Comparison of ENCODE assay signal across 2 cellular contexts in genomic region chr13:66154354-66154753, GRCh38.
TF ChIP-seq lines count a peak whose summit lies in the region.

No MANE protein-coding gene starts in this region.

TF ChIP-seq in SK-N-SH, 30 proteins besides CTCF, POLR2A, EP300 and RAD21 (continued from another document):
- TF ChIP-seq TEAD4 (IDR thresholded peaks at IDR 0.05; ENCODE audit: borderline replicate concordance, insufficient read depth) (no peak), MEF2A (IDR thresholded peaks at IDR 0.05; ENCODE audit: borderline replicate concordance, low read depth) (no peak), TAF1 (IDR thresholded peaks at IDR 0.05; ENCODE audit: borderline replicate concordance, low read depth, low read length) (no peak)
- TF ChIP-seq, protein P1, sequence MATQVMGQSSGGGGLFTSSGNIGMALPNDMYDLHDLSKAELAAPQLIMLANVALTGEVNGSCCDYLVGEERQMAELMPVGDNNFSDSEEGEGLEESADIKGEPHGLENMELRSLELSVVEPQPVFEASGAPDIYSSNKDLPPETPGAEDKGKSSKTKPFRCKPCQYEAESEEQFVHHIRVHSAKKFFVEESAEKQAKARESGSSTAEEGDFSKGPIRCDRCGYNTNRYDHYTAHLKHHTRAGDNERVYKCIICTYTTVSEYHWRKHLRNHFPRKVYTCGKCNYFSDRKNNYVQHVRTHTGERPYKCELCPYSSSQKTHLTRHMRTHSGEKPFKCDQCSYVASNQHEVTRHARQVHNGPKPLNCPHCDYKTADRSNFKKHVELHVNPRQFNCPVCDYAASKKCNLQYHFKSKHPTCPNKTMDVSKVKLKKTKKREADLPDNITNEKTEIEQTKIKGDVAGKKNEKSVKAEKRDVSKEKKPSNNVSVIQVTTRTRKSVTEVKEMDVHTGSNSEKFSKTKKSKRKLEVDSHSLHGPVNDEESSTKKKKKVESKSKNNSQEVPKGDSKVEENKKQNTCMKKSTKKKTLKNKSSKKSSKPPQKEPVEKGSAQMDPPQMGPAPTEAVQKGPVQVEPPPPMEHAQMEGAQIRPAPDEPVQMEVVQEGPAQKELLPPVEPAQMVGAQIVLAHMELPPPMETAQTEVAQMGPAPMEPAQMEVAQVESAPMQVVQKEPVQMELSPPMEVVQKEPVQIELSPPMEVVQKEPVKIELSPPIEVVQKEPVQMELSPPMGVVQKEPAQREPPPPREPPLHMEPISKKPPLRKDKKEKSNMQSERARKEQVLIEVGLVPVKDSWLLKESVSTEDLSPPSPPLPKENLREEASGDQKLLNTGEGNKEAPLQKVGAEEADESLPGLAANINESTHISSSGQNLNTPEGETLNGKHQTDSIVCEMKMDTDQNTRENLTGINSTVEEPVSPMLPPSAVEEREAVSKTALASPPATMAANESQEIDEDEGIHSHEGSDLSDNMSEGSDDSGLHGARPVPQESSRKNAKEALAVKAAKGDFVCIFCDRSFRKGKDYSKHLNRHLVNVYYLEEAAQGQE (IDR thresholded peaks at IDR 0.05; ENCODE audit: low read depth, low read length): no peak
- TF ChIP-seq, protein P2, sequence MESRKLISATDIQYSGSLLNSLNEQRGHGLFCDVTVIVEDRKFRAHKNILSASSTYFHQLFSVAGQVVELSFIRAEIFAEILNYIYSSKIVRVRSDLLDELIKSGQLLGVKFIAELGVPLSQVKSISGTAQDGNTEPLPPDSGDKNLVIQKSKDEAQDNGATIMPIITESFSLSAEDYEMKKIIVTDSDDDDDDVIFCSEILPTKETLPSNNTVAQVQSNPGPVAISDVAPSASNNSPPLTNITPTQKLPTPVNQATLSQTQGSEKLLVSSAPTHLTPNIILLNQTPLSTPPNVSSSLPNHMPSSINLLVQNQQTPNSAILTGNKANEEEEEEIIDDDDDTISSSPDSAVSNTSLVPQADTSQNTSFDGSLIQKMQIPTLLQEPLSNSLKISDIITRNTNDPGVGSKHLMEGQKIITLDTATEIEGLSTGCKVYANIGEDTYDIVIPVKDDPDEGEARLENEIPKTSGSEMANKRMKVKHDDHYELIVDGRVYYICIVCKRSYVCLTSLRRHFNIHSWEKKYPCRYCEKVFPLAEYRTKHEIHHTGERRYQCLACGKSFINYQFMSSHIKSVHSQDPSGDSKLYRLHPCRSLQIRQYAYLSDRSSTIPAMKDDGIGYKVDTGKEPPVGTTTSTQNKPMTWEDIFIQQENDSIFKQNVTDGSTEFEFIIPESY (IDR thresholded peaks at IDR 0.05; ENCODE audit: borderline replicate concordance, low read depth): no peak

TF ChIP-seq in SK-N-SH treated with all-trans-retinoic acid at 6 μM for 48 hours, 23 proteins besides CTCF, POLR2A, EP300 and RAD21 (continued from another document):
- no peak for TF ChIP-seq TSHZ2 (CRISPR knock-in tag; IDR thresholded peaks at IDR 0.05)
- no peak for TF ChIP-seq GLIS3 (CRISPR knock-in tag; IDR thresholded peaks at IDR 0.05)
- TF ChIP-seq PPARA (CRISPR knock-in tag; IDR thresholded peaks at IDR 0.05; ENCODE audit: borderline replicate concordance): no peak
- no peak for TF ChIP-seq ARNTL (CRISPR knock-in tag; IDR thresholded peaks at IDR 0.05; ENCODE audit: borderline replicate concordance, low read depth)
